Comparison of ENCODE assay signal across 15 cellular contexts in the genomic region with DNA sequence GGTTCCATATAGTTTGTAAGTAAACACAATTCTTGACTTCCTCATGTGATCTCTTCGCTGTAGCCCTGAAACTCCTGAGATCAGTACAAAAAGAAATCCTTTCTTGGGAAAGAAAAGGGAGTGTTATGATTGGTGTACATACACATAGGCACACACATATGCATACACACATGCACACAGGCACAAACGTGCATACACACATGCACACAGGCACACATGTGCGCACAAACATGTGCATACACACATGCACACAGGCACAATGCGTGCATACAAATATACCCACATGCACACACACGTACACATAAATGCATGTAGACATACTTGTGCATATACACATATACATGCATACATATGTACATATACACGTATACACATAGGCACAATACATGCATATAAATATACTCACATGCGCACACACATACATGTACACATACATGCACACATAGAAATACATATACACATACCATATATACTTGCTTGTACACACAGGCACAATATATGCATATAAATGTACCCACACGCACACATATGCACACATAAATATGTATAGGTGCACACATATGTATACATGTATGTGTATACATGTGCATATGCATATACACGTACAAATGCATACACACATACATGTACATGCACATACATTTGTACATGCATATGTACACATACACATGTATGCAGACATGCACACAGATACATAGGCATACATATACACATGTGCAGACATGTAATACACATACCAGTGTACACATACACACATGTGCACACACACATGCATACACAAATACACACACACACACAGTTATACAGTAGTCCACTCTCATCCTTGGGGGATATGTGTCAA. TPM values are rescaled to one million over a fixed set of nuclear protein-coding genes. Genes with fewer than 3 reads are reported as not detected.
DNase-seq lines count a peak whose midpoint lies in the region; ATAC-seq, FAIRE-seq and TF ChIP-seq lines count a peak whose summit lies in the region.
"Had no signal": no experiment of that assay in that cellular context is flagged by ENCODE, and none has a peak within 500 bp of the region (broad histone marks: within the 10 kb centered on the region; RNA-seq: fewer than 3 reads in every experiment).

No MANE protein-coding gene starts in this region.

- DNase-seq in activated CD4-positive, alpha-beta T cell treated with anti-CD3 and anti-CD28 coated beads, Interleukin-2, amount 10 ng/mL, durations not matched to agents 24 days and 14 days, result no peak
- no peak for DNase-seq in activated CD4-positive, alpha-beta T cell treated with anti-CD3 and anti-CD28 coated beads, Interleukin-2, amount 50 U/mL, for 1 hour
- DNase-seq in KBM-7 (no peak), H54 (ENCODE audit: insufficient read length, low spot score) (no peak)
- DNase-seq: cortex of kidney, NCI-H2171 treated with DMSO at 0.1 percent for 48 hours had no signal

- peak overlapping the region; percentile 66 for H3K4me3 Mint-ChIP-seq in activated CD4-positive, alpha-beta T cell treated with anti-CD3 and anti-CD28 coated beads, Interleukin-2, amount 10 ng/mL, durations not matched to agents 24 days and 14 days
- no peak overlapping the region for H3K4me3 Mint-ChIP-seq in brain
- H3K4me3 Mint-ChIP-seq: neural crest cell had no signal

- no peak for TF ChIP-seq POLR2A in H54 (IDR thresholded peaks at IDR 0.05; ENCODE audit: low read depth, low read length)

- no peaks in the 10 kb centered on the region for H3K36me3 ChIP-seq in KMS-11 (ENCODE audit: insufficient read depth)
- H3K36me3 ChIP-seq: ascending aorta had no signal

- peaks cover 20% of the 10 kb centered on the region for H3K36me3 Mint-ChIP-seq in activated CD4-positive, alpha-beta T cell treated with anti-CD3 and anti-CD28 coated beads, Interleukin-2, amount 10 ng/mL, durations not matched to agents 24 days and 14 days (ENCODE audit: low read depth)
- peaks cover 34% of the 10 kb centered on the region for H3K36me3 Mint-ChIP-seq in brain

- no peak for ATAC-seq in HG02973 (IDR thresholded peaks at IDR 0.05; ENCODE audit: unreplicated experiment)
- ATAC-seq: sciatic nerve had no signal

- peak overlapping the region; percentile 89 for H3K27ac Mint-ChIP-seq in activated CD4-positive, alpha-beta T cell treated with anti-CD3 and anti-CD28 coated beads, Interleukin-2, amount 10 ng/mL, durations not matched to agents 24 days and 14 days
- H3K27ac Mint-ChIP-seq in brain, result peak overlapping the region in 4 of 5 experiments; percentile 27 to 87 (median 56)

- intact Hi-C loops in activated CD4-positive, alpha-beta T cell treated with anti-CD3 and anti-CD28 coated beads, Interleukin-2, amount 10 ng/mL, durations not matched to agents 24 days and 14 days (cut with micrococcal nuclease), result loop anchor here (2.0 kb wide), 1 partner anchor 24 kb away; no protein-coding TSS in a partner anchor

- H3K27me3 Mint-ChIP-seq in activated CD4-positive, alpha-beta T cell treated with anti-CD3 and anti-CD28 coated beads, Interleukin-2, amount 10 ng/mL, durations not matched to agents 24 days and 14 days, result no peaks in the 10 kb centered on the region
- H3K27me3 Mint-ChIP-seq in brain, result no peaks in the 10 kb centered on the region

- H3K4me1 Mint-ChIP-seq in activated CD4-positive, alpha-beta T cell treated with anti-CD3 and anti-CD28 coated beads, Interleukin-2, amount 10 ng/mL, durations not matched to agents 24 days and 14 days, result peaks cover 53% of the 10 kb centered on the region
- H3K4me1 Mint-ChIP-seq in brain, result peaks cover 75% of the 10 kb centered on the region

- no peak for FAIRE-seq in H54 (lab: Jason Lieb, UNC)
- FAIRE-seq: A204.1 had no signal

- no peaks in the 10 kb centered on the region for H3K27me3 ChIP-seq in KMS-11 (ENCODE audit: insufficient read depth, low read depth)
- H3K27me3 ChIP-seq: ascending aorta had no signal

- no peaks in the 10 kb centered on the region for H3K9me3 Mint-ChIP-seq in activated CD4-positive, alpha-beta T cell treated with anti-CD3 and anti-CD28 coated beads, Interleukin-2, amount 10 ng/mL, durations not matched to agents 24 days and 14 days
- peaks cover 0 to under 1% (median 0%) of the 10 kb centered on the region in 5 experiments for H3K9me3 Mint-ChIP-seq in brain
- H3K9me3 Mint-ChIP-seq: neural crest cell had no signal

- H3K27ac ChIP-seq in KMS-11 (peak overlapping the region; percentile 37), skin epidermis (peak overlapping the region in 14 of 21 experiments; percentile 30 to 94 (median 76))
- H3K27ac ChIP-seq: ascending aorta, SK-N-MC had no signal

- TF ChIP-seq CTCF in KMS-11 (conservative IDR thresholded peaks at IDR 0.05; ENCODE audit: low read depth, low read length) (no peak), brain (conservative IDR thresholded peaks at IDR 0.05) (no peak)

- no peak overlapping the region for H2AFZ ChIP-seq in KMS-11 (ENCODE audit: low read depth)

- peak overlapping the region; percentile 65 for H3K4me2 ChIP-seq in KMS-11

- H3K9ac ChIP-seq in KMS-11, result no peak overlapping the region

- H3K4me1 ChIP-seq in KMS-11 (ENCODE audit: low read depth, poor library complexity, severe bottlenecking), result peaks cover 56% of the 10 kb centered on the region

- in situ Hi-C loops in KBM-7 (cut with MboI; ENCODE audit: low pct_unique_long_range_greater_than_20kb, low sequenced_read_pairs), result no loop called here

- H4K20me1 ChIP-seq in KMS-11 (ENCODE audit: insufficient read depth), result peaks cover 48% of the 10 kb centered on the region

- H3K4me3 ChIP-seq in KMS-11 (IDR thresholded peaks at IDR 0.05; ENCODE audit: insufficient read depth, low read depth, low read length) (no peak overlapping the region), skin epidermis (no peak overlapping the region)
- H3K4me3 ChIP-seq: ascending aorta, SK-N-MC had no signal

- peaks cover 93% of the 10 kb centered on the region for H3K79me2 ChIP-seq in KMS-11 (ENCODE audit: insufficient read depth, low read depth)

RNA-seq across cellular contexts. Expression of gene CMIP, which starts 26.4 kb away (rescaled TPM):
- total RNA-seq in activated CD4-positive, alpha-beta T cell treated with anti-CD3 and anti-CD28 coated beads, Interleukin-2, amount 10 ng/mL, durations not matched to agents 24 days and 14 days, result 40.0 and 42.9 TPM in 2 replicates
- polyA plus RNA-seq in brain (ENCODE audit: insufficient read depth, low read depth, low replicate concordance), result 409 TPM
